In genomic region chr15:68618339-68619302, GRCh38 we compare ENCODE assay signal across 13 cellular contexts. TPM values are rescaled to one million over a fixed set of nuclear protein-coding genes. Genes with fewer than 3 reads are reported as not detected.
A peak's percentile ranks its signal among the peaks of the same experiment; 100 is the strongest.
DNase-seq lines count a peak whose midpoint lies in the region; ATAC-seq and TF ChIP-seq lines count a peak whose summit lies in the region.
"Had no signal": no experiment of that assay in that cellular context is flagged by ENCODE, and none has a peak within 500 bp of the region (broad histone marks: within the 10 kb centered on the region; RNA-seq: fewer than 3 reads in every experiment).

No MANE protein-coding gene starts in this region.

- H3K4me1 ChIP-seq in vagina = peaks cover 31% of the 10 kb centered on the region

- no peaks in the 10 kb centered on the region for H3K9me3 ChIP-seq in vagina
- H3K9me3 ChIP-seq: HAP-1 had no signal

- no peaks in the 10 kb centered on the region for H3K36me3 ChIP-seq in vagina
- H3K36me3 ChIP-seq: HAP-1 had no signal

- TF ChIP-seq CTCF in epithelial cell of esophagus (IDR thresholded peaks at IDR 0.05; ENCODE audit: insufficient read depth, low read depth, low read length, missing control alignments) (no peak), vagina (IDR thresholded peaks at IDR 0.05) (no peak)

- TF ChIP-seq POLR2A in vagina (IDR thresholded peaks at IDR 0.05) = no peak

- intact Hi-C loops in vagina (cut with DNase I) = no loop called here

- H3K4me3 ChIP-seq in epithelial cell of esophagus (ENCODE audit: low read length) (no peak overlapping the region), vagina (no peak overlapping the region)
- H3K4me3 ChIP-seq: HAP-1 had no signal

- no peaks in the 10 kb centered on the region for H3K27me3 ChIP-seq in vagina

- ATAC-seq in GM19351 (IDR thresholded peaks at IDR 0.05; ENCODE audit: unreplicated experiment) = no peak

- H3K27ac ChIP-seq in vagina = no peak overlapping the region

- DNase-seq in NCI-H1417 (lab: John Stamatoyannopoulos, UW) = peak in 2 of 3 experiments; percentile 57 to 71
- no peak for DNase-seq in NCI-H1417 treated with DMSO at 0.1 percent for 48 hours (lab: John Stamatoyannopoulos, UW)
- peak; percentile 98 for DNase-seq in NCI-H524 treated with DMSO at 0.1 percent for 48 hours (lab: John Stamatoyannopoulos, UW)
- peak; percentile 39 for DNase-seq in epithelial cell of esophagus (ENCODE audit: low read depth)
- DNase-seq in pons (ENCODE audit: low spot score) = peak; percentile 82
- no peak for DNase-seq in vagina (ENCODE audit: extremely low spot score in 2 of 2)
- no peak for DNase-seq in effector CD4-positive, alpha-beta T cell
- DNase-seq: amniotic stem cell, foreskin melanocyte, mammary epithelial cell, NCI-H1436 treated with DMSO at 0.1 percent for 48 hours had no signal

RNA-seq across cellular contexts. Expression of gene CORO2B, which starts 39.8 kb away (rescaled TPM):
- 4.7 TPM for total RNA-seq in vagina

Comparison
In these comparisons a context has a peak if more than half of its experiments do, and no peak if none do; other contexts are left out.
1. DNase-seq: peak in NCI-H1417 (2 of 3), NCI-H524 treated with DMSO at 0.1 percent for 48 hours (single experiment), epithelial cell of esophagus (single experiment) and pons (single experiment); none in NCI-H1417 treated with DMSO at 0.1 percent for 48 hours (single experiment), vagina (0 of 2) and effector CD4-positive, alpha-beta T cell (single experiment).